1 cellular context compared by ENCODE assay signal in genomic region chr22:20989323-20990138, GRCh38.
TF ChIP-seq lines count a peak whose summit lies in the region.

No MANE protein-coding gene starts in this region.

TF ChIP-seq in H1, 55 proteins besides CTCF, POLR2A, EP300 and RAD21:
- TF ChIP-seq KDM5A (IDR thresholded peaks at IDR 0.05; ENCODE audit: low read length) (no peak), BCL11A (IDR thresholded peaks at IDR 0.05; ENCODE audit: low read depth in 2 of 2, low read length in 2 of 2) (no peak), TBP (IDR thresholded peaks at IDR 0.05; ENCODE audit: low read depth, low read length) (no peak), CHD7 (IDR thresholded peaks at IDR 0.05; ENCODE audit: insufficient replicate concordance, low read length) (no peak), SIX5 (IDR thresholded peaks at IDR 0.05; ENCODE audit: low read depth, low read length) (no peak), PHF8 (conservative IDR thresholded peaks at IDR 0.05; ENCODE audit: low read depth, low read length) (no peak), CHD2 (IDR thresholded peaks at IDR 0.05; ENCODE audit: low read length) (no peak)
- TF ChIP-seq, protein P1, sequence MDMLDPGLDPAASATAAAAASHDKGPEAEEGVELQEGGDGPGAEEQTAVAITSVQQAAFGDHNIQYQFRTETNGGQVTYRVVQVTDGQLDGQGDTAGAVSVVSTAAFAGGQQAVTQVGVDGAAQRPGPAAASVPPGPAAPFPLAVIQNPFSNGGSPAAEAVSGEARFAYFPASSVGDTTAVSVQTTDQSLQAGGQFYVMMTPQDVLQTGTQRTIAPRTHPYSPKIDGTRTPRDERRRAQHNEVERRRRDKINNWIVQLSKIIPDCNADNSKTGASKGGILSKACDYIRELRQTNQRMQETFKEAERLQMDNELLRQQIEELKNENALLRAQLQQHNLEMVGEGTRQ (IDR thresholded peaks at IDR 0.05; ENCODE audit: low read length): no peak
